Comparison of ENCODE assay signal across 8 cellular contexts in genomic region chr18:58042826-58043362, GRCh38. TPM values are rescaled to one million over a fixed set of nuclear protein-coding genes. Genes with fewer than 3 reads are reported as not detected.
DNase-seq lines count a peak whose midpoint lies in the region; ATAC-seq, FAIRE-seq and TF ChIP-seq lines count a peak whose summit lies in the region.

No MANE protein-coding gene starts in this region.

- no peak overlapping the region for H3K27ac Mint-ChIP-seq in activated CD4-positive, alpha-beta T cell treated with anti-CD3 and anti-CD28 coated beads, Interleukin-2, amount 10 ng/mL, durations not matched to agents 7 days and 5 days
- no peak overlapping the region for H3K27ac Mint-ChIP-seq in activated T-helper 2 cell treated with anti-CD3 and anti-CD28 coated beads, Interferon-gamma antibody, Interleukin-2, Interleukin-4, amounts not matched to agents 10 μg/mL and 5 μg/mL and 100 μg/mL, durations not matched to agents 14 hours and 24 hours and 36 hours

- H3K4me2 ChIP-seq in keratinocyte (ENCODE audit: control insufficient read depth, extremely low read depth, insufficient read depth, low read depth, low read length): peak overlapping the region; percentile 96

- H3K79me2 ChIP-seq in keratinocyte (ENCODE audit: control insufficient read depth, insufficient read depth, low read length): peaks cover 21% of the 10 kb centered on the region

- CTCF ChIA-PET in activated CD4-positive, alpha-beta T cell treated with anti-CD3 and anti-CD28 coated beads, Interleukin-2, amount 10 ng/mL, durations not matched to agents 7 days and 5 days (lab: Charles Lee): interaction anchor here (0.9 to 1.7 kb wide), 13 partner anchors 10 to 149 kb away, joined by 3 to 8 read pairs (median 3); no protein-coding TSS in a partner anchor

- intact Hi-C loops in activated T-helper 2 cell treated with anti-CD3 and anti-CD28 coated beads, Interferon-gamma antibody, Interleukin-2, Interleukin-4, amounts not matched to agents 10 μg/mL and 5 μg/mL and 100 μg/mL, durations not matched to agents 14 hours and 24 hours and 36 hours (cut with micrococcal nuclease): loop anchor here (1.0 to 10.0 kb wide), 6 partner anchors 79 to 411 kb away; no protein-coding TSS in a partner anchor

- no peaks in the 10 kb centered on the region for H3K36me3 Mint-ChIP-seq in activated CD4-positive, alpha-beta T cell treated with anti-CD3 and anti-CD28 coated beads, Interleukin-2, amount 10 ng/mL, durations not matched to agents 7 days and 5 days (ENCODE audit: low read depth)
- no peaks in the 10 kb centered on the region for H3K36me3 Mint-ChIP-seq in activated T-helper 2 cell treated with anti-CD3 and anti-CD28 coated beads, Interferon-gamma antibody, Interleukin-2, Interleukin-4, amounts not matched to agents 10 μg/mL and 5 μg/mL and 100 μg/mL, durations not matched to agents 14 hours and 24 hours and 36 hours (ENCODE audit: low read depth)

- no peak for FAIRE-seq in keratinocyte (lab: Jason Lieb, UNC)

- no peaks in the 10 kb centered on the region for H3K36me3 ChIP-seq in keratinocyte (ENCODE audit: control insufficient read depth in 2 of 2, extremely low read depth in 1 of 2, insufficient read depth in 2 of 2, low read length in 2 of 2)
- H3K36me3 ChIP-seq in thymus (ENCODE audit: control insufficient read depth, insufficient read depth): no peaks in the 10 kb centered on the region

- H3K27ac ChIP-seq in keratinocyte (ENCODE audit: control insufficient read depth, insufficient read depth, low read length) (no peak overlapping the region), thymus (ENCODE audit: low read depth) (peak overlapping the region; percentile 18)

- 7% methylated on average over 14 of the region's 14 CpGs for WGBS in thymus

- H3K27me3 Mint-ChIP-seq in activated CD4-positive, alpha-beta T cell treated with anti-CD3 and anti-CD28 coated beads, Interleukin-2, amount 10 ng/mL, durations not matched to agents 7 days and 5 days: peaks cover 44% of the 10 kb centered on the region
- H3K27me3 Mint-ChIP-seq in activated T-helper 2 cell treated with anti-CD3 and anti-CD28 coated beads, Interferon-gamma antibody, Interleukin-2, Interleukin-4, amounts not matched to agents 10 μg/mL and 5 μg/mL and 100 μg/mL, durations not matched to agents 14 hours and 24 hours and 36 hours (ENCODE audit: low read depth): peaks cover 45% of the 10 kb centered on the region

- H3K4me1 ChIP-seq in keratinocyte (ENCODE audit: control insufficient read depth, extremely low read depth, insufficient read depth, low read length) (peaks cover 22% of the 10 kb centered on the region), thymus (ENCODE audit: control insufficient read depth, insufficient read depth, low read length) (peaks cover 7% of the 10 kb centered on the region)

- POLR2A ChIA-PET in activated CD4-positive, alpha-beta T cell treated with anti-CD3 and anti-CD28 coated beads, Interleukin-2, amount 10 ng/mL, durations not matched to agents 7 days and 5 days (lab: Charles Lee): no interaction called here

- TF ChIP-seq CTCF in keratinocyte (optimal IDR thresholded peaks at IDR 0.05 in 1 of 3, IDR thresholded peaks at IDR 0.05 in 1 of 3, conservative IDR thresholded peaks at IDR 0.05 in 1 of 3; ENCODE audit: extremely low read depth in 1 of 3, insufficient read depth in 2 of 3, low read length in 3 of 3): no peak

- H3K9ac ChIP-seq in keratinocyte (ENCODE audit: control insufficient read depth, extremely low read depth, insufficient read depth, low read length): peak overlapping the region; percentile 44

- H2AFZ ChIP-seq in keratinocyte (ENCODE audit: control insufficient read depth, low read length): peak overlapping the region; percentile 83

- dilution Hi-C loops in keratinocyte (cut with MboI; ENCODE audit: extremely low pct_ligation_motif_present, low sequenced_read_pairs): loop anchor here (25.0 kb wide), 1 partner anchor 156 kb away; no protein-coding TSS in a partner anchor

- peak overlapping the region; percentile 83 for H3K4me3 Mint-ChIP-seq in activated CD4-positive, alpha-beta T cell treated with anti-CD3 and anti-CD28 coated beads, Interleukin-2, amount 10 ng/mL, durations not matched to agents 7 days and 5 days
- peak overlapping the region; percentile 81 for H3K4me3 Mint-ChIP-seq in activated T-helper 2 cell treated with anti-CD3 and anti-CD28 coated beads, Interferon-gamma antibody, Interleukin-2, Interleukin-4, amounts not matched to agents 10 μg/mL and 5 μg/mL and 100 μg/mL, durations not matched to agents 14 hours and 24 hours and 36 hours (ENCODE audit: low read depth)

- H3K4me3 ChIP-seq in keratinocyte (ENCODE audit: control insufficient read depth in 2 of 3, extremely low read depth in 1 of 3, insufficient read depth in 2 of 3, low read depth in 1 of 3, low read length in 3 of 3): peak overlapping the region in 2 of 3 experiments; percentile 69 to 81
- H3K4me3 ChIP-seq in thymus (ENCODE audit: low read length): peak overlapping the region; percentile 79

- H3K9me3 Mint-ChIP-seq in activated CD4-positive, alpha-beta T cell treated with anti-CD3 and anti-CD28 coated beads, Interleukin-2, amount 10 ng/mL, durations not matched to agents 7 days and 5 days: no peaks in the 10 kb centered on the region
- no peaks in the 10 kb centered on the region for H3K9me3 Mint-ChIP-seq in activated T-helper 2 cell treated with anti-CD3 and anti-CD28 coated beads, Interferon-gamma antibody, Interleukin-2, Interleukin-4, amounts not matched to agents 10 μg/mL and 5 μg/mL and 100 μg/mL, durations not matched to agents 14 hours and 24 hours and 36 hours

- H3K27me3 ChIP-seq in keratinocyte (ENCODE audit: control insufficient read depth, extremely low read depth, insufficient read depth, low read length): no peaks in the 10 kb centered on the region
- peaks cover 17% of the 10 kb centered on the region for H3K27me3 ChIP-seq in thymus (ENCODE audit: control insufficient read depth, insufficient read depth)

- H3K9me3 ChIP-seq in keratinocyte (ENCODE audit: control insufficient read depth, low read depth, low read length) (no peaks in the 10 kb centered on the region), thymus (ENCODE audit: control insufficient read depth) (no peaks in the 10 kb centered on the region)

- DNase-seq in activated CD4-positive, alpha-beta T cell treated with anti-CD3 and anti-CD28 coated beads, Interleukin-2, amount 10 ng/mL, durations not matched to agents 7 days and 5 days: no peak
- DNase-seq in activated CD4-positive, alpha-beta T cell treated with anti-CD3 and anti-CD28 coated beads, Interleukin-2, amount 50 U/mL, for 48 hours: no peak
- no peak for DNase-seq in activated T-helper 2 cell treated with anti-CD3 and anti-CD28 coated beads, Interferon-gamma antibody, Interleukin-2, Interleukin-4, amounts not matched to agents 10 μg/mL and 5 μg/mL and 100 μg/mL, durations not matched to agents 14 hours and 24 hours and 36 hours (ENCODE audit: low spot score)
- no peak for DNase-seq in keratinocyte (ENCODE audit: low read depth, low spot score)
- DNase-seq in NCI-H774 (lab: John Stamatoyannopoulos, UW): no peak
- no peak for DNase-seq in NOMO-1 treated with dmso at 0.1 percent for 144 hours (lab: John Stamatoyannopoulos, UW; ENCODE audit: unreplicated experiment)

- ATAC-seq in HG02623 (IDR thresholded peaks at IDR 0.05; ENCODE audit: unreplicated experiment): no peak

- peaks cover 28% of the 10 kb centered on the region for H3K4me1 Mint-ChIP-seq in activated CD4-positive, alpha-beta T cell treated with anti-CD3 and anti-CD28 coated beads, Interleukin-2, amount 10 ng/mL, durations not matched to agents 7 days and 5 days
- peaks cover 28% of the 10 kb centered on the region for H3K4me1 Mint-ChIP-seq in activated T-helper 2 cell treated with anti-CD3 and anti-CD28 coated beads, Interferon-gamma antibody, Interleukin-2, Interleukin-4, amounts not matched to agents 10 μg/mL and 5 μg/mL and 100 μg/mL, durations not matched to agents 14 hours and 24 hours and 36 hours (ENCODE audit: low read depth)

- no peaks in the 10 kb centered on the region for H4K20me1 ChIP-seq in keratinocyte (ENCODE audit: control insufficient read depth, extremely low read depth, insufficient read depth, low read length)

- no peaks in the 10 kb centered on the region for H3K9me1 ChIP-seq in keratinocyte (ENCODE audit: control insufficient read depth, extremely low read depth, insufficient read depth, low read length)

RNA-seq across cellular contexts. Expression of gene NEDD4L, which starts 1.1 kb away (rescaled TPM):
- 1 to 10 TPM; 5.6 to 8.1 TPM for total RNA-seq in activated CD4-positive, alpha-beta T cell treated with anti-CD3 and anti-CD28 coated beads, Interleukin-2, amount 10 ng/mL, durations not matched to agents 7 days and 5 days
- 5.1 and 6.2 TPM in 2 replicates for total RNA-seq in activated T-helper 2 cell treated with anti-CD3 and anti-CD28 coated beads, Interferon-gamma antibody, Interleukin-2, Interleukin-4, amounts not matched to agents 10 μg/mL and 5 μg/mL and 100 μg/mL, durations not matched to agents 14 hours and 24 hours and 36 hours
- 27.3 to 80.8 TPM (median 52.6 TPM) in 3 replicates for polyA plus RNA-seq in keratinocyte
- polyA plus RNA-seq in keratinocyte (2011; ENCODE audit: low read depth): 109 TPM
- polyA plus RNA-seq in keratinocyte (2011; cell fraction: cytosol; rRNA removed): 39.3 and 48.6 TPM in 2 replicates
- polyA plus RNA-seq in keratinocyte (2011; cell fraction: nucleus; rRNA removed): 117 and 140 TPM in 2 replicates
- 77.8 and 96.4 TPM in 2 replicates for polyA plus RNA-seq in keratinocyte (2012; ENCODE audit: low replicate concordance)
- polyA minus RNA-seq in keratinocyte: 65.0 to 149 TPM (median 125 TPM) in 3 replicates
- 26.9 TPM for polyA minus RNA-seq in keratinocyte (2011; cell fraction: cytosol; rRNA and poly(A)+ RNA removed)
- 108 and 202 TPM in 2 replicates for polyA minus RNA-seq in keratinocyte (2011; cell fraction: nucleus; rRNA and poly(A)+ RNA removed)
- polyA plus RNA-seq in thymus: 11.8 TPM
